Comparison of ENCODE assay signal across 2 cellular contexts in the genomic region with DNA sequence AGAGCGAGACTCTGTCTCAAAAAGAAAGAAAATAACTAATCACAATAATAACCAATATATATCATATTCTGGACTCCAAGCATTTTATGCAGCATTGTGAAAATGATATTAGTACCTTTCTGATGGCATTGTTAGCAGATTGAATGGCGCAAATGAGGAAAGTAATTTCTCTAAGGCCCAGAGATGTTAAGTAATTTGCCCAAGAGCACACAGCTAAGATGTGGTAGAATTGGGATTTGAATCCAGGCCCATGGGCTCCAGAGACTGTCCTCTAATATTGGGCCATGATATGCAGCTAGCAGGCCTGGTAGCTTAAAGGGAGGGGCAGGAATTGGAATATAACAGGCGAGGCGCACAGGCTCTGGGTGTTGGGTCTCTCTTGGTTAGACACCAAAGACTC.
TF ChIP-seq lines count a peak whose summit lies in the region.

No MANE protein-coding gene starts in this region.

TF ChIP-seq in IMR-90, 13 proteins besides CTCF, POLR2A, EP300 and RAD21:
- TF ChIP-seq FOS (IDR thresholded peaks at IDR 0.05; ENCODE audit: low read depth, low read length), result no peak
- TF ChIP-seq CHD1 (IDR thresholded peaks at IDR 0.05; ENCODE audit: low read depth, low read length), result no peak
- TF ChIP-seq SMC3 (IDR thresholded peaks at IDR 0.05; ENCODE audit: low read depth, low read length), result no peak
- TF ChIP-seq RFX5 (IDR thresholded peaks at IDR 0.05; ENCODE audit: low read depth, low read length), result no peak
- TF ChIP-seq, protein P1, sequence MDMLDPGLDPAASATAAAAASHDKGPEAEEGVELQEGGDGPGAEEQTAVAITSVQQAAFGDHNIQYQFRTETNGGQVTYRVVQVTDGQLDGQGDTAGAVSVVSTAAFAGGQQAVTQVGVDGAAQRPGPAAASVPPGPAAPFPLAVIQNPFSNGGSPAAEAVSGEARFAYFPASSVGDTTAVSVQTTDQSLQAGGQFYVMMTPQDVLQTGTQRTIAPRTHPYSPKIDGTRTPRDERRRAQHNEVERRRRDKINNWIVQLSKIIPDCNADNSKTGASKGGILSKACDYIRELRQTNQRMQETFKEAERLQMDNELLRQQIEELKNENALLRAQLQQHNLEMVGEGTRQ (IDR thresholded peaks at IDR 0.05; ENCODE audit: low read depth, low read length), result no peak

TF ChIP-seq in K562, 482 proteins besides CTCF, POLR2A, EP300 and RAD21:
- TF ChIP-seq BCOR (IDR thresholded peaks at IDR 0.05), result peak; percentile 35; the same call in 1 of the 2 replicates
- TF ChIP-seq, protein P2, sequence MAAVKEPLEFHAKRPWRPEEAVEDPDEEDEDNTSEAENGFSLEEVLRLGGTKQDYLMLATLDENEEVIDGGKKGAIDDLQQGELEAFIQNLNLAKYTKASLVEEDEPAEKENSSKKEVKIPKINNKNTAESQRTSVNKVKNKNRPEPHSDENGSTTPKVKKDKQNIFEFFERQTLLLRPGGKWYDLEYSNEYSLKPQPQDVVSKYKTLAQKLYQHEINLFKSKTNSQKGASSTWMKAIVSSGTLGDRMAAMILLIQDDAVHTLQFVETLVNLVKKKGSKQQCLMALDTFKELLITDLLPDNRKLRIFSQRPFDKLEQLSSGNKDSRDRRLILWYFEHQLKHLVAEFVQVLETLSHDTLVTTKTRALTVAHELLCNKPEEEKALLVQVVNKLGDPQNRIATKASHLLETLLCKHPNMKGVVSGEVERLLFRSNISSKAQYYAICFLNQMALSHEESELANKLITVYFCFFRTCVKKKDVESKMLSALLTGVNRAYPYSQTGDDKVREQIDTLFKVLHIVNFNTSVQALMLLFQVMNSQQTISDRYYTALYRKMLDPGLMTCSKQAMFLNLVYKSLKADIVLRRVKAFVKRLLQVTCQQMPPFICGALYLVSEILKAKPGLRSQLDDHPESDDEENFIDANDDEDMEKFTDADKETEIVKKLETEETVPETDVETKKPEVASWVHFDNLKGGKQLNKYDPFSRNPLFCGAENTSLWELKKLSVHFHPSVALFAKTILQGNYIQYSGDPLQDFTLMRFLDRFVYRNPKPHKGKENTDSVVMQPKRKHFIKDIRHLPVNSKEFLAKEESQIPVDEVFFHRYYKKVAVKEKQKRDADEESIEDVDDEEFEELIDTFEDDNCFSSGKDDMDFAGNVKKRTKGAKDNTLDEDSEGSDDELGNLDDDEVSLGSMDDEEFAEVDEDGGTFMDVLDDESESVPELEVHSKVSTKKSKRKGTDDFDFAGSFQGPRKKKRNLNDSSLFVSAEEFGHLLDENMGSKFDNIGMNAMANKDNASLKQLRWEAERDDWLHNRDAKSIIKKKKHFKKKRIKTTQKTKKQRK (IDR thresholded peaks at IDR 0.05; ENCODE audit: borderline replicate concordance, low read depth, low read length), result no peak
- peak; percentile 75 for TF ChIP-seq RBM25 (IDR thresholded peaks at IDR 0.05; ENCODE audit: low read depth, low read length, severe bottlenecking)
- TF ChIP-seq ZFP36 (IDR thresholded peaks at IDR 0.05; ENCODE audit: low read depth, low read length, partially characterized antibody), result peak; percentile 17
- TF ChIP-seq POLR2AphosphoS5 (IDR thresholded peaks at IDR 0.05; ENCODE audit: control insufficient read depth, insufficient read depth, low read depth, low read length), result no peak
